ENCODE assay signal across 1 cellular context in the genomic region with DNA sequence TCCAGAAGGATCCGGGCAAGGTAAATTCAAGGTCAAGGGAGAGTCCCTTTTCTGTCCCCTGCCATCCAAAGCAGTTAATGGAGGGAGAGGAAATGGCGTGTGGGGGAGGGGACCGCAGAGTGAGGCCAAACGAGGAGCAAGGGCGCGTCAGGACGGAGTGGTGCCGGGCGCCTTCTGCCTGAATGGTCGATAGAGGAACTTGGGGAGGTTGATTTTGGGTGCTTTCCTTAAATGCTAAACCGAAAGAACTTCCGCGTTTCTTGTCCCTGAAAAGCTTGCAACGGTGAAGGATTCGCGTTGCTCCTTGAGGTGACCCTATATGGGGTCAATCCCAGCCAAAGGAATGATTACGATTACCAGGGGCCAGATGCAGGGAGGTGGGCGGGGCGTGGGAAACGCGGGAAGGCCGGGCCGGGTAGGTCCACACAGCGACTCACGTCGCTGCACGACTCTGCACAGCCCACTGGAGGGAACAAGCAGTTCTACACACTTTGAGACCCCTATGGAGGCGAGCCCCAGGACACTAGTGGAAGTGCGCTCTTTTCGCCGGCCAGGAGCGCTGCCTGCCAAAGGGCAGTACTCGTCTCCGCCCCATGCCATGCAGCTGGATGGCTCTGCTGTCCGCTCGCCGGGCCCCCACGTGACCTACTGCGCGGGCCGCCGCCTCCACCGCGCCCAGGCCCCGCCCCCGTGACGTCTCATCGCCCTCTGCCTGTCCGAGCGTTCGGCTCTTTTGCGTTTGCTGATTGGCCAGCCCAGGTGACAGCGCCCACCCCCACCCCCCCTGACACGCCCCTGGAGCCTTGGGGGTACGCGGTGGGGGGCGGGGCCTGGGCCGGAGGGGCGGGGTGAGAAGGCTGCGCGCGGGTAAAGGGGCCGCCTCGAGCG.
TF ChIP-seq lines count a peak whose summit lies in the region.

No MANE protein-coding gene starts in this region.

TF ChIP-seq in HepG2, 621 proteins besides CTCF, POLR2A, EP300 and RAD21 (continued from another document and continues in another):
- TF ChIP-seq, protein P1, sequence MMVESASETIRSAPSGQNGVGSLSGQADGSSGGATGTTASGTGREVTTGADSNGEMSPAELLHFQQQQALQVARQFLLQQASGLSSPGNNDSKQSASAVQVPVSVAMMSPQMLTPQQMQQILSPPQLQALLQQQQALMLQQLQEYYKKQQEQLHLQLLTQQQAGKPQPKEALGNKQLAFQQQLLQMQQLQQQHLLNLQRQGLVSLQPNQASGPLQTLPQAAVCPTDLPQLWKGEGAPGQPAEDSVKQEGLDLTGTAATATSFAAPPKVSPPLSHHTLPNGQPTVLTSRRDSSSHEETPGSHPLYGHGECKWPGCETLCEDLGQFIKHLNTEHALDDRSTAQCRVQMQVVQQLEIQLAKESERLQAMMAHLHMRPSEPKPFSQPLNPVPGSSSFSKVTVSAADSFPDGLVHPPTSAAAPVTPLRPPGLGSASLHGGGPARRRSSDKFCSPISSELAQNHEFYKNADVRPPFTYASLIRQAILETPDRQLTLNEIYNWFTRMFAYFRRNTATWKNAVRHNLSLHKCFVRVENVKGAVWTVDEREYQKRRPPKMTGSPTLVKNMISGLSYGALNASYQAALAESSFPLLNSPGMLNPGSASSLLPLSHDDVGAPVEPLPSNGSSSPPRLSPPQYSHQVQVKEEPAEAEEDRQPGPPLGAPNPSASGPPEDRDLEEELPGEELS (CRISPR knock-in tag; IDR thresholded peaks at IDR 0.05), result 0 out of 2 replicates have a peak, but pooled peaks have one; percentile 8
- TF ChIP-seq ZNF407 (CRISPR knock-in tag; IDR thresholded peaks at IDR 0.05; ENCODE audit: not compliant biosample characterization) (no peak), GTF2F1 (IDR thresholded peaks at IDR 0.05; ENCODE audit: low read length) (no peak), ZFP82 (CRISPR knock-in tag; IDR thresholded peaks at IDR 0.05; ENCODE audit: borderline replicate concordance) (no peak), SOX6 (IDR thresholded peaks at IDR 0.05) (no peak), SOX6 (CRISPR knock-in tag; IDR thresholded peaks at IDR 0.05) (peak; percentile 68), ISL2 (CRISPR knock-in tag; IDR thresholded peaks at IDR 0.05) (0 out of 2 replicates have a peak, but pooled peaks have one; percentile 18), HCFC1 (IDR thresholded peaks at IDR 0.05; ENCODE audit: low read depth, low read length) (no peak), NR2C2 (CRISPR knock-in tag; IDR thresholded peaks at IDR 0.05; ENCODE audit: borderline replicate concordance) (0 out of 2 replicates have a peak, but pooled peaks have one; percentile 37), ZNF546 (CRISPR knock-in tag; conservative IDR thresholded peaks at IDR 0.05) (no peak), BCL6 (CRISPR knock-in tag; IDR thresholded peaks at IDR 0.05) (no peak), ETV5 (CRISPR knock-in tag; IDR thresholded peaks at IDR 0.05; ENCODE audit: borderline replicate concordance) (peak; percentile 43; the same call in 1 of the 2 replicates), IRF2 (CRISPR knock-in tag; IDR thresholded peaks at IDR 0.05) (no peak), MZF1 (CRISPR knock-in tag; IDR thresholded peaks at IDR 0.05; ENCODE audit: borderline replicate concordance) (no peak), POGZ (CRISPR knock-in tag; IDR thresholded peaks at IDR 0.05) (peak; percentile 15; the same call in 1 of the 2 replicates), NR1H2 (CRISPR knock-in tag; IDR thresholded peaks at IDR 0.05; ENCODE audit: borderline replicate concordance, low read depth) (no peak), FOXM1 (CRISPR knock-in tag; IDR thresholded peaks at IDR 0.05) (no peak), ZMYM3 (CRISPR knock-in tag; IDR thresholded peaks at IDR 0.05) (no peak), ZNF17 (CRISPR knock-in tag; IDR thresholded peaks at IDR 0.05) (no peak), ZC3H4 (CRISPR knock-in tag; IDR thresholded peaks at IDR 0.05; ENCODE audit: borderline replicate concordance) (peak; percentile 70; the same call in 1 of the 2 replicates), BORCS8-MEF2B (CRISPR knock-in tag; IDR thresholded peaks at IDR 0.05) (no peak), FOSL1 (CRISPR knock-in tag; IDR thresholded peaks at IDR 0.05; ENCODE audit: borderline replicate concordance) (no peak)
- TF ChIP-seq, protein P2, sequence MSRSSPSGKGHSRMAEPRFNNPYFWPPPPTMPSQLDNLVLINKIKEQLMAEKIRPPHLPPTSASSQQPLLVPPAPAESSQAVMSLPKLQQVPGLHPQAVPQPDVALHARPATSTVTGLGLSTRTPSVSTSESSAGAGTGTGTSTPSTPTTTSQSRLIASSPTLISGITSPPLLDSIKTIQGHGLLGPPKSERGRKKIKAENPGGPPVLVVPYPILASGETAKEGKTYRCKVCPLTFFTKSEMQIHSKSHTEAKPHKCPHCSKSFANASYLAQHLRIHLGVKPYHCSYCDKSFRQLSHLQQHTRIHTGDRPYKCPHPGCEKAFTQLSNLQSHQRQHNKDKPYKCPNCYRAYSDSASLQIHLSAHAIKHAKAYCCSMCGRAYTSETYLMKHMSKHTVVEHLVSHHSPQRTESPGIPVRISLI (CRISPR knock-in tag; IDR thresholded peaks at IDR 0.05; ENCODE audit: borderline replicate concordance), result no peak
- TF ChIP-seq, protein P3, sequence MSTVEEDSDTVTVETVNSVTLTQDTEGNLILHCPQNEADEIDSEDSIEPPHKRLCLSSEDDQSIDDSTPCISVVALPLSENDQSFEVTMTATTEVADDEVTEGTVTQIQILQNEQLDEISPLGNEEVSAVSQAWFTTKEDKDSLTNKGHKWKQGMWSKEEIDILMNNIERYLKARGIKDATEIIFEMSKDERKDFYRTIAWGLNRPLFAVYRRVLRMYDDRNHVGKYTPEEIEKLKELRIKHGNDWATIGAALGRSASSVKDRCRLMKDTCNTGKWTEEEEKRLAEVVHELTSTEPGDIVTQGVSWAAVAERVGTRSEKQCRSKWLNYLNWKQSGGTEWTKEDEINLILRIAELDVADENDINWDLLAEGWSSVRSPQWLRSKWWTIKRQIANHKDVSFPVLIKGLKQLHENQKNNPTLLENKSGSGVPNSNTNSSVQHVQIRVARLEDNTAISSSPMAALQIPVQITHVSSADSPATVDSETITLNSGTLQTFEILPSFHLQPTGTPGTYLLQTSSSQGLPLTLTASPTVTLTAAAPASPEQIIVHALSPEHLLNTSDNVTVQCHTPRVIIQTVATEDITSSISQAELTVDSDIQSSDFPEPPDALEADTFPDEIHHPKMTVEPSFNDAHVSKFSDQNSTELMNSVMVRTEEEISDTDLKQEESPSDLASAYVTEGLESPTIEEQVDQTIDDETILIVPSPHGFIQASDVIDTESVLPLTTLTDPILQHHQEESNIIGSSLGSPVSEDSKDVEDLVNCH (CRISPR knock-in tag; IDR thresholded peaks at IDR 0.05), result no peak
- TF ChIP-seq, protein P4, sequence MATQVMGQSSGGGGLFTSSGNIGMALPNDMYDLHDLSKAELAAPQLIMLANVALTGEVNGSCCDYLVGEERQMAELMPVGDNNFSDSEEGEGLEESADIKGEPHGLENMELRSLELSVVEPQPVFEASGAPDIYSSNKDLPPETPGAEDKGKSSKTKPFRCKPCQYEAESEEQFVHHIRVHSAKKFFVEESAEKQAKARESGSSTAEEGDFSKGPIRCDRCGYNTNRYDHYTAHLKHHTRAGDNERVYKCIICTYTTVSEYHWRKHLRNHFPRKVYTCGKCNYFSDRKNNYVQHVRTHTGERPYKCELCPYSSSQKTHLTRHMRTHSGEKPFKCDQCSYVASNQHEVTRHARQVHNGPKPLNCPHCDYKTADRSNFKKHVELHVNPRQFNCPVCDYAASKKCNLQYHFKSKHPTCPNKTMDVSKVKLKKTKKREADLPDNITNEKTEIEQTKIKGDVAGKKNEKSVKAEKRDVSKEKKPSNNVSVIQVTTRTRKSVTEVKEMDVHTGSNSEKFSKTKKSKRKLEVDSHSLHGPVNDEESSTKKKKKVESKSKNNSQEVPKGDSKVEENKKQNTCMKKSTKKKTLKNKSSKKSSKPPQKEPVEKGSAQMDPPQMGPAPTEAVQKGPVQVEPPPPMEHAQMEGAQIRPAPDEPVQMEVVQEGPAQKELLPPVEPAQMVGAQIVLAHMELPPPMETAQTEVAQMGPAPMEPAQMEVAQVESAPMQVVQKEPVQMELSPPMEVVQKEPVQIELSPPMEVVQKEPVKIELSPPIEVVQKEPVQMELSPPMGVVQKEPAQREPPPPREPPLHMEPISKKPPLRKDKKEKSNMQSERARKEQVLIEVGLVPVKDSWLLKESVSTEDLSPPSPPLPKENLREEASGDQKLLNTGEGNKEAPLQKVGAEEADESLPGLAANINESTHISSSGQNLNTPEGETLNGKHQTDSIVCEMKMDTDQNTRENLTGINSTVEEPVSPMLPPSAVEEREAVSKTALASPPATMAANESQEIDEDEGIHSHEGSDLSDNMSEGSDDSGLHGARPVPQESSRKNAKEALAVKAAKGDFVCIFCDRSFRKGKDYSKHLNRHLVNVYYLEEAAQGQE (IDR thresholded peaks at IDR 0.05; ENCODE audit: borderline replicate concordance in 1 of 2, low read depth in 1 of 2, low read length in 2 of 2), result peak in 1 of 2 experiments; percentile 39; a peak in 1 of 4 replicates
- TF ChIP-seq, protein P5, sequence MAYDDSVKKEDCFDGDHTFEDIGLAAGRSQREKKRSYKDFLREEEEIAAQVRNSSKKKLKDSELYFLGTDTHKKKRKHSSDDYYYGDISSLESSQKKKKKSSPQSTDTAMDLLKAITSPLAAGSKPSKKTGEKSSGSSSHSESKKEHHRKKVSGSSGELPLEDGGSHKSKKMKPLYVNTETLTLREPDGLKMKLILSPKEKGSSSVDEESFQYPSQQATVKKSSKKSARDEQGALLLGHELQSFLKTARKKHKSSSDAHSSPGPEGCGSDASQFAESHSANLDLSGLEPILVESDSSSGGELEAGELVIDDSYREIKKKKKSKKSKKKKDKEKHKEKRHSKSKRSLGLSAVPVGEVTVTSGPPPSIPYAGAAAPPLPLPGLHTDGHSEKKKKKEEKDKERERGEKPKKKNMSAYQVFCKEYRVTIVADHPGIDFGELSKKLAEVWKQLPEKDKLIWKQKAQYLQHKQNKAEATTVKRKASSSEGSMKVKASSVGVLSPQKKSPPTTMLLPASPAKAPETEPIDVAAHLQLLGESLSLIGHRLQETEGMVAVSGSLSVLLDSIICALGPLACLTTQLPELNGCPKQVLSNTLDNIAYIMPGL (CRISPR knock-in tag; IDR thresholded peaks at IDR 0.05; ENCODE audit: borderline replicate concordance in 1 of 2, low read depth in 1 of 2), result no peak
- TF ChIP-seq, protein P6, sequence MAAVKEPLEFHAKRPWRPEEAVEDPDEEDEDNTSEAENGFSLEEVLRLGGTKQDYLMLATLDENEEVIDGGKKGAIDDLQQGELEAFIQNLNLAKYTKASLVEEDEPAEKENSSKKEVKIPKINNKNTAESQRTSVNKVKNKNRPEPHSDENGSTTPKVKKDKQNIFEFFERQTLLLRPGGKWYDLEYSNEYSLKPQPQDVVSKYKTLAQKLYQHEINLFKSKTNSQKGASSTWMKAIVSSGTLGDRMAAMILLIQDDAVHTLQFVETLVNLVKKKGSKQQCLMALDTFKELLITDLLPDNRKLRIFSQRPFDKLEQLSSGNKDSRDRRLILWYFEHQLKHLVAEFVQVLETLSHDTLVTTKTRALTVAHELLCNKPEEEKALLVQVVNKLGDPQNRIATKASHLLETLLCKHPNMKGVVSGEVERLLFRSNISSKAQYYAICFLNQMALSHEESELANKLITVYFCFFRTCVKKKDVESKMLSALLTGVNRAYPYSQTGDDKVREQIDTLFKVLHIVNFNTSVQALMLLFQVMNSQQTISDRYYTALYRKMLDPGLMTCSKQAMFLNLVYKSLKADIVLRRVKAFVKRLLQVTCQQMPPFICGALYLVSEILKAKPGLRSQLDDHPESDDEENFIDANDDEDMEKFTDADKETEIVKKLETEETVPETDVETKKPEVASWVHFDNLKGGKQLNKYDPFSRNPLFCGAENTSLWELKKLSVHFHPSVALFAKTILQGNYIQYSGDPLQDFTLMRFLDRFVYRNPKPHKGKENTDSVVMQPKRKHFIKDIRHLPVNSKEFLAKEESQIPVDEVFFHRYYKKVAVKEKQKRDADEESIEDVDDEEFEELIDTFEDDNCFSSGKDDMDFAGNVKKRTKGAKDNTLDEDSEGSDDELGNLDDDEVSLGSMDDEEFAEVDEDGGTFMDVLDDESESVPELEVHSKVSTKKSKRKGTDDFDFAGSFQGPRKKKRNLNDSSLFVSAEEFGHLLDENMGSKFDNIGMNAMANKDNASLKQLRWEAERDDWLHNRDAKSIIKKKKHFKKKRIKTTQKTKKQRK (IDR thresholded peaks at IDR 0.05; ENCODE audit: low read length), result no peak
